Comparison of ENCODE assay signal across 1 cellular context in the genomic region with DNA sequence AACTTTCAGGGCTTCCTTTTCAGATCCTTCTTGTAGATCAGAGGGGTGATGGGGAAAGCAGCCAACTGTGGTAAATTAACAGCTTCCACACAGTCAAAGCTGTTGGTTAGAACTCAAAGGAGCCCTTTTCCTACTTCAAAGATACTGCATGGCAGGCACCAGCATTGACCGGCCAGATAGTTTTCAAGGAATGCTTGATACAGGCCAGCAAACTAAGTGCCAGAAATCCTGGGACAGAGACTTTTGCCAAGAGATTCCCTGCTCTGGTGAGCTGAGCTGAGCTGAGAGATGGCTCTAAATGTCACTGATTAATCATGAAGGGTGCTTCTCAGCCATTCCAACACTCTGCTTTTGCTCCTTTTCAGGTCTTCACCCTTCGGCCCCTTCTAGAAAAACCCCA.
TF ChIP-seq lines count a peak whose summit lies in the region.

No MANE protein-coding gene starts in this region.

TF ChIP-seq in IMR-90, 13 proteins besides CTCF, POLR2A, EP300 and RAD21:
- TF ChIP-seq RFX5 (IDR thresholded peaks at IDR 0.05; ENCODE audit: low read depth, low read length) = no peak
- TF ChIP-seq, protein P1, sequence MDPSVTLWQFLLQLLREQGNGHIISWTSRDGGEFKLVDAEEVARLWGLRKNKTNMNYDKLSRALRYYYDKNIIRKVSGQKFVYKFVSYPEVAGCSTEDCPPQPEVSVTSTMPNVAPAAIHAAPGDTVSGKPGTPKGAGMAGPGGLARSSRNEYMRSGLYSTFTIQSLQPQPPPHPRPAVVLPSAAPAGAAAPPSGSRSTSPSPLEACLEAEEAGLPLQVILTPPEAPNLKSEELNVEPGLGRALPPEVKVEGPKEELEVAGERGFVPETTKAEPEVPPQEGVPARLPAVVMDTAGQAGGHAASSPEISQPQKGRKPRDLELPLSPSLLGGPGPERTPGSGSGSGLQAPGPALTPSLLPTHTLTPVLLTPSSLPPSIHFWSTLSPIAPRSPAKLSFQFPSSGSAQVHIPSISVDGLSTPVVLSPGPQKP (IDR thresholded peaks at IDR 0.05; ENCODE audit: borderline replicate concordance, low read depth, low read length) = no peak
- no peak for TF ChIP-seq MAFK (IDR thresholded peaks at IDR 0.05; ENCODE audit: low read depth, low read length)
- no peak for TF ChIP-seq CHD1 (IDR thresholded peaks at IDR 0.05; ENCODE audit: low read depth, low read length)
- TF ChIP-seq USF2 (IDR thresholded peaks at IDR 0.05; ENCODE audit: low read depth, low read length) = no peak
- no peak for TF ChIP-seq FOS (IDR thresholded peaks at IDR 0.05; ENCODE audit: low read depth, low read length)
- TF ChIP-seq RCOR1 (IDR thresholded peaks at IDR 0.05; ENCODE audit: insufficient replicate concordance, low read length) = no peak
- no peak for TF ChIP-seq NFE2L2 (IDR thresholded peaks at IDR 0.05; ENCODE audit: low read depth, low read length)
